In genomic region chr2:100013892-100014677, GRCh38 we compare ENCODE assay signal across 10 cellular contexts.
DNase-seq lines count a peak whose midpoint lies in the region; ATAC-seq and TF ChIP-seq lines count a peak whose summit lies in the region.
"Had no signal": no experiment of that assay in that cellular context is flagged by ENCODE, and none has a peak within 500 bp of the region (broad histone marks: within the 10 kb centered on the region; RNA-seq: fewer than 3 reads in every experiment).

No MANE protein-coding gene starts in this region.

- H3K27ac Mint-ChIP-seq in H9: no peak overlapping the region
- H3K27ac Mint-ChIP-seq in stimulated activated naive CD8-positive, alpha-beta T cell treated with anti-CD3 and anti-CD28 coated beads, Interleukin-15, amount 100 ng/mL, for 72 hours: no peak overlapping the region

- no peaks in the 10 kb centered on the region for H3K79me1 ChIP-seq in H9 (ENCODE audit: insufficient read depth, low read depth, low read length, poor library complexity, severe bottlenecking)

- no peak overlapping the region for H2BK120ac ChIP-seq in H9 (ENCODE audit: low read depth, low read length, poor library complexity, severe bottlenecking)

- DNase-seq in H9: peak; percentile 55
- peak; percentile 79 for DNase-seq in cardiac septum (ENCODE audit: low spot score)
- DNase-seq in skeletal muscle cell (ENCODE audit: low read depth): peak; percentile 94
- DNase-seq in NCI-H82 treated with DMSO at 0.1 percent for 48 hours (lab: John Stamatoyannopoulos, UW; ENCODE audit: unreplicated experiment): no peak
- no peak for DNase-seq in stimulated activated naive CD8-positive, alpha-beta T cell treated with anti-CD3 and anti-CD28 coated beads, Interleukin-15, amount 100 ng/mL, for 72 hours
- no peak for DNase-seq in 8988T
- no peak for DNase-seq in activated CD8-positive, alpha-beta memory T cell treated with anti-CD3 and anti-CD28 coated beads, Interleukin-2, amount 50 U/mL, for 48 hours

- H4K91ac ChIP-seq in H9 (ENCODE audit: insufficient read length, low read depth, low read length): no peak overlapping the region

- H3K4me3 ChIP-seq in WI38 (ENCODE audit: low read depth, low read length) (no peak overlapping the region), skeletal muscle cell (ENCODE audit: low read depth, low read length) (no peak overlapping the region)
- H3K4me3 ChIP-seq: coronary artery, vagina had no signal

- no peak overlapping the region for H2BK20ac ChIP-seq in H9 (ENCODE audit: low read depth, low read length, poor library complexity, severe bottlenecking)

- H3K4me2 ChIP-seq in H9 (ENCODE audit: insufficient read depth, insufficient read length, low read length): no peak overlapping the region

- no peak overlapping the region for H3K56ac ChIP-seq in H9 (ENCODE audit: insufficient read length, low read depth, low read length)

- no peak overlapping the region for H2AFZ ChIP-seq in H9 (ENCODE audit: low read length)

- TF ChIP-seq CTCF in H9 (conservative IDR thresholded peaks at IDR 0.05) (peak; percentile 20; the same call in 1 of the 3 replicates), WI38 (IDR thresholded peaks at IDR 0.05; ENCODE audit: low read depth, low read length) (peak; percentile 25; the same call in 1 of the 2 replicates)

- H3K9me3 ChIP-seq in H9 (ENCODE audit: control insufficient read depth, low read depth, low read length): no peaks in the 10 kb centered on the region
- H3K9me3 ChIP-seq: vagina had no signal

- H3K14ac ChIP-seq in H9 (ENCODE audit: insufficient read depth, low read length): no peak overlapping the region

- H3K27me3 Mint-ChIP-seq in H9 (ENCODE audit: low read depth): peaks cover 2% of the 10 kb centered on the region; the same call in 1 of the 2 replicates
- H3K27me3 Mint-ChIP-seq in stimulated activated naive CD8-positive, alpha-beta T cell treated with anti-CD3 and anti-CD28 coated beads, Interleukin-15, amount 100 ng/mL, for 72 hours: no peaks in the 10 kb centered on the region

- H3K23me2 ChIP-seq in H9 (ENCODE audit: insufficient read length, low read depth, low read length, poor library complexity, severe bottlenecking): no peaks in the 10 kb centered on the region

- H3K4ac ChIP-seq in H9 (ENCODE audit: low read depth, low read length): no peak overlapping the region

- no peak overlapping the region for H3K9ac ChIP-seq in H9 (ENCODE audit: extremely low read depth, insufficient read length, low read length)

- H3K18ac ChIP-seq in H9 (ENCODE audit: insufficient read length, low read depth, low read length): no peak overlapping the region

- no peak overlapping the region for H3T11ph ChIP-seq in H9 (ENCODE audit: low read length)

- no peak for ATAC-seq in stimulated activated naive CD8-positive, alpha-beta T cell treated with anti-CD3 and anti-CD28 coated beads, Interleukin-15, amount 100 ng/mL, for 72 hours

- no peaks in the 10 kb centered on the region for H3K9me3 Mint-ChIP-seq in H9
- no peaks in the 10 kb centered on the region for H3K9me3 Mint-ChIP-seq in stimulated activated naive CD8-positive, alpha-beta T cell treated with anti-CD3 and anti-CD28 coated beads, Interleukin-15, amount 100 ng/mL, for 72 hours

- no peak overlapping the region for H2BK5ac ChIP-seq in H9 (ENCODE audit: insufficient read length, low read length)

- no peak overlapping the region for H2BK15ac ChIP-seq in H9 (ENCODE audit: low read depth, low read length)

- no peaks in the 10 kb centered on the region for H3K4me1 ChIP-seq in H9 (ENCODE audit: insufficient read depth, low read length)

- H4K5ac ChIP-seq in H9 (ENCODE audit: insufficient read length, low read depth, low read length): no peak overlapping the region

- no peaks in the 10 kb centered on the region for H3K79me2 ChIP-seq in H9 (ENCODE audit: insufficient read depth, low read length)

- 0 out of 4 replicates have a peak, but pooled peaks cover 0 to 4% of the 10 kb centered on the region in 2 experiments for H3K4me1 Mint-ChIP-seq in H9
- H3K4me1 Mint-ChIP-seq in stimulated activated naive CD8-positive, alpha-beta T cell treated with anti-CD3 and anti-CD28 coated beads, Interleukin-15, amount 100 ng/mL, for 72 hours: no peaks in the 10 kb centered on the region

- H4K8ac ChIP-seq in H9 (replicated peaks; ENCODE audit: insufficient read length, low read depth, low read length): no peak overlapping the region

- H3K4me3 Mint-ChIP-seq in H9: no peak overlapping the region; a peak in 1 of 5 replicates
- H3K4me3 Mint-ChIP-seq in stimulated activated naive CD8-positive, alpha-beta T cell treated with anti-CD3 and anti-CD28 coated beads, Interleukin-15, amount 100 ng/mL, for 72 hours: no peak overlapping the region

- no peaks in the 10 kb centered on the region for H3K27me3 ChIP-seq in H9 (ENCODE audit: insufficient read depth, low read length)
- H3K27me3 ChIP-seq: vagina had no signal

- no peaks in the 10 kb centered on the region for H4K20me1 ChIP-seq in H9 (ENCODE audit: control insufficient read depth, insufficient read depth, insufficient read length)

- no peak overlapping the region for H2BK12ac ChIP-seq in H9 (ENCODE audit: insufficient read length, low read depth, low read length)

- no peak overlapping the region for H3K23ac ChIP-seq in H9 (ENCODE audit: insufficient read length, low read depth, low read length)

- no peak overlapping the region for H2AK5ac ChIP-seq in H9 (ENCODE audit: insufficient read length, low read length)

- intact Hi-C loops in cardiac septum (cut with DNase I): loop anchor here (5.0 kb wide), 1 partner anchor 58 kb away; no protein-coding TSS in a partner anchor

- no peak overlapping the region for H3K27ac ChIP-seq in H9 (ENCODE audit: insufficient read length, low read depth, low read length)
- H3K27ac ChIP-seq: coronary artery, vagina had no signal

- WGBS in H9 (ENCODE audit: extremely low coverage, insufficient read length, low lambda C conversion rate): no CpG with 5 or more reads among the region's 5 CpGs

- no peaks in the 10 kb centered on the region for H3K36me3 Mint-ChIP-seq in H9 (ENCODE audit: insufficient read depth in 1 of 3, low read depth in 3 of 3)

Comparison
In these comparisons a context has a peak if more than half of its experiments do, and no peak if none do; other contexts are left out.
1. DNase-seq: peak in H9 (single experiment), cardiac septum (single experiment) and skeletal muscle cell (single experiment); none in NCI-H82 treated with DMSO at 0.1 percent for 48 hours (single experiment), stimulated activated naive CD8-positive, alpha-beta T cell treated with anti-CD3 and anti-CD28 coated beads, Interleukin-15, amount 100 ng/mL, for 72 hours (0 of 2), 8988T (single experiment) and activated CD8-positive, alpha-beta memory T cell treated with anti-CD3 and anti-CD28 coated beads, Interleukin-2, amount 50 U/mL, for 48 hours (single experiment).